Comparison of ENCODE assay signal across 23 cellular contexts in the genomic region with DNA sequence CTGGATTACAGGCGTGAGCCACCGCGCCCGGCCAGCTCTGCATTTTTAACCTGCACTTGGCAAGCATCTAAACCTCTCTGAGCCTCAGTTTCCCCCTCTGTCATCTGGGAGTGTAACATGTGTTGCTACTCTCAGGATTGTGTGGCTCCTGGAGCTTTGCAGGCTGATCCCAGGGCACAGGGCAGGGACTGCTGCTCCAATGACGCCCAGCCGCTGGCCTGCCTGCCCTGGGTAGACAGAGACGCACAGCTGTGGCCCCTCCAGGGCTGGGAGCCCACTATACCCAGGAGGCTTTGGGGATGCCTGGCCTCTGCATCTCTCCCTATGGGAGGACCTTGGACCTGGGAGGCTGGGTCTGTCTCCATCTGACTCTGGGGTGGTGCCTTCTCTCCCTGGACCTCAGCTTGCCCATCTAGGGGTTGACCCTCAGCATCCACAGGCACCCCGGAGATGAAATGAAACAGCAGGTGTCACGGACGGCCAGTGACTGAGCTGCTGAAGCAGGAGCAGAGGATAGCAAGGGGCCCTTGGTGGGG.
"Had no signal": no experiment of that assay in that cellular context is flagged by ENCODE, and none has a peak within 500 bp of the region (broad histone marks: within the 10 kb centered on the region; RNA-seq: fewer than 3 reads in every experiment).

No MANE protein-coding gene starts in this region.

- H3K27ac ChIP-seq: adrenal gland, RWPE1 had no signal

- H3K9me3 ChIP-seq: adrenal gland had no signal

- H3K4me3 ChIP-seq: adrenal gland had no signal

- H3K4me1 ChIP-seq: adrenal gland had no signal

- DNase-seq: activated B cell treated with CpG ODN at 0.5 μM for 24 hours; activated CD4-positive, alpha-beta memory T cell treated with anti-CD3 and anti-CD28 coated beads, Interleukin-2, amount 10 ng/mL, durations not matched to agents 7 days and 5 days; activated CD4-positive, alpha-beta T cell treated with anti-CD3 and anti-CD28 coated beads for 1 hour; activated CD4-positive, alpha-beta T cell treated with anti-CD3 and anti-CD28 coated beads, Interleukin-2, amount 10 ng/mL, durations not matched to agents 24 days and 14 days; activated gamma-delta T cell; activated naive CD4-positive, alpha-beta T cell treated with anti-CD3 and anti-CD28 coated beads for 36 hours; activated T-cell treated with anti-CD3 and anti-CD28 coated beads for 4 hours; activated T-cell treated with anti-CD3 and anti-CD28 coated beads, Interleukin-2, amount 50 U/mL, for 48 hours; adrenal gland; anterior cingulate cortex; KBM-7; NCI-H1048; NCI-H146; NCI-H2029; NCI-H2107; NCI-H2171 treated with DMSO at 0.1 percent for 48 hours; NCI-H226; NCI-H526; NCI-H774; OCI-M1; SHP77 treated with DMSO at 0.1 percent for 48 hours; T1000 had no signal

- H3K27me3 ChIP-seq: adrenal gland had no signal
